25 cellular contexts compared by ENCODE assay signal in the genomic region with DNA sequence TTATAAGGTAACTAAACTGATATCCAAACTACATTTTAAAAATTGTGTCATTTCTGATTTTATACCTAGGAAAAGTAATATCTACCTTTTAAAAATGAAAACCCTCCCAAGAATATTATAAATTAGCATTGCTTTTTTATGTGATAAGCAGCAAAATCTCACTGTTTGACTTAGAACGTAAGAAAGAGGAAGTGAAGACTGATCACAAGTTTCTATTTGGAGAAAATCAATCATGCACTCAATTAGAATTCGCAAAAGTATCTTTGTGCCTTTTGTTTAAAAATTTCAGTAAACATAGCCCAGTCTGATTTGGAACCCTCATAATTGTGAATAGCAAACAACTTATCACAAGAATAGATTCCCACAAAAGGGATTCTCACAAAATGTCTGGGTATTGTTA.
DNase-seq lines count a peak whose midpoint lies in the region; ATAC-seq and TF ChIP-seq lines count a peak whose summit lies in the region.
"Had no signal": no experiment of that assay in that cellular context is flagged by ENCODE, and none has a peak within 500 bp of the region (broad histone marks: within the 10 kb centered on the region; RNA-seq: fewer than 3 reads in every experiment).

No MANE protein-coding gene starts in this region.

- H3K9me3 Mint-ChIP-seq in activated T-helper 2 cell treated with anti-CD3 and anti-CD28 coated beads, Interferon-gamma antibody, Interleukin-2, Interleukin-4, amounts not matched to agents 10 μg/mL and 5 μg/mL and 100 μg/mL, durations not matched to agents 14 hours and 24 hours and 36 hours: no peaks in the 10 kb centered on the region
- H3K9me3 Mint-ChIP-seq: activated CD8-positive, alpha-beta T cell treated with anti-CD3 and anti-CD28 coated beads for 36 hours; activated T-cell treated with anti-CD3 and anti-CD28 coated beads, Interleukin-2, amount 50 U/mL, for 4 hours; T-helper 1 cell treated with Interleukin-12 subunit alpha and Interleukin-12 subunit beta and Interleukin-4 antibody, amounts not matched to agents 30 μg/mL and 1 μg/mL, for 36 hours had no signal

- intact Hi-C loops in activated T-helper 2 cell treated with anti-CD3 and anti-CD28 coated beads, Interferon-gamma antibody, Interleukin-2, Interleukin-4, amounts not matched to agents 10 μg/mL and 5 μg/mL and 100 μg/mL, durations not matched to agents 14 hours and 24 hours and 36 hours (cut with micrococcal nuclease): no loop called here

- H3K4me1 Mint-ChIP-seq in activated T-helper 2 cell treated with anti-CD3 and anti-CD28 coated beads, Interferon-gamma antibody, Interleukin-2, Interleukin-4, amounts not matched to agents 10 μg/mL and 5 μg/mL and 100 μg/mL, durations not matched to agents 14 hours and 24 hours and 36 hours (ENCODE audit: low read depth): no peaks in the 10 kb centered on the region
- H3K4me1 Mint-ChIP-seq: activated naive CD8-positive, alpha-beta T cell treated with anti-CD3 and anti-CD28 coated beads for 36 hours had no signal

- H3K4me1 ChIP-seq in suprapubic skin: no peaks in the 10 kb centered on the region
- H3K4me1 ChIP-seq: HAP-1, right atrium auricular region, tibial artery had no signal

- no peak for TF ChIP-seq POLR2A in suprapubic skin (IDR thresholded peaks at IDR 0.05)

- H3K27me3 ChIP-seq in suprapubic skin: no peaks in the 10 kb centered on the region
- H3K27me3 ChIP-seq: hepatocyte, right atrium auricular region, tibial artery had no signal

- no peaks in the 10 kb centered on the region for H3K9me3 ChIP-seq in suprapubic skin
- H3K9me3 ChIP-seq: HAP-1, right atrium auricular region, tibial artery had no signal

- TF ChIP-seq EP300 in suprapubic skin (IDR thresholded peaks at IDR 0.05): no peak

- DNase-seq in GM10248 (ENCODE audit: extremely low spot score): peak; percentile 18
- no peak for DNase-seq in NCI-H2227 (lab: John Stamatoyannopoulos, UW; ENCODE audit: unreplicated experiment)
- DNase-seq in activated T-helper 2 cell treated with anti-CD3 and anti-CD28 coated beads, Interferon-gamma antibody, Interleukin-2, Interleukin-4, amounts not matched to agents 10 μg/mL and 5 μg/mL and 100 μg/mL, durations not matched to agents 14 hours and 24 hours and 36 hours (ENCODE audit: low spot score): no peak
- DNase-seq in suprapubic skin (ENCODE audit: low spot score in 2 of 2): no peak
- DNase-seq: activated CD8-positive, alpha-beta T cell treated with anti-CD3 and anti-CD28 coated beads for 36 hours; activated naive CD8-positive, alpha-beta T cell treated with anti-CD3 and anti-CD28 coated beads for 36 hours; activated T-cell treated with anti-CD3 and anti-CD28 coated beads, Interleukin-2, amount 50 U/mL, for 4 hours; cortex of kidney; islet precursor cell; KBM-7; NCI-H1048; NCI-H524; stimulated activated naive CD4-positive, alpha-beta T cell; tibial artery; WERI-Rb-1 had no signal

- POLR2A ChIA-PET in GM10248 (lab: Yijun Ruan, JAX): no interaction called here

- no peak overlapping the region for H3K4me3 Mint-ChIP-seq in activated T-helper 2 cell treated with anti-CD3 and anti-CD28 coated beads, Interferon-gamma antibody, Interleukin-2, Interleukin-4, amounts not matched to agents 10 μg/mL and 5 μg/mL and 100 μg/mL, durations not matched to agents 14 hours and 24 hours and 36 hours (ENCODE audit: low read depth)
- H3K4me3 Mint-ChIP-seq: activated CD8-positive, alpha-beta T cell treated with anti-CD3 and anti-CD28 coated beads for 36 hours; activated naive CD8-positive, alpha-beta T cell treated with anti-CD3 and anti-CD28 coated beads for 36 hours; activated T-cell treated with anti-CD3 and anti-CD28 coated beads, Interleukin-2, amount 50 U/mL, for 4 hours; brain; T-helper 1 cell treated with Interleukin-12 subunit alpha and Interleukin-12 subunit beta and Interleukin-4 antibody, amounts not matched to agents 30 μg/mL and 1 μg/mL, for 36 hours had no signal

- no peaks in the 10 kb centered on the region for H3K36me3 ChIP-seq in suprapubic skin
- H3K36me3 ChIP-seq: HAP-1, right atrium auricular region, tibial artery, WERI-Rb-1 had no signal

- WGBS in suprapubic skin: 82% methylated on average over 2 of the region's 2 CpGs

- CTCF ChIA-PET in GM10248 (lab: Yijun Ruan, JAX): no interaction called here

- ATAC-seq in GM18909 (IDR thresholded peaks at IDR 0.05; ENCODE audit: poor library complexity, unreplicated experiment) (peak; percentile 81), GM21717 (IDR thresholded peaks at IDR 0.05; ENCODE audit: unreplicated experiment) (peak; percentile 61), HG03342 (IDR thresholded peaks at IDR 0.05; ENCODE audit: unreplicated experiment) (peak; percentile 84), HG02759 (IDR thresholded peaks at IDR 0.05; ENCODE audit: unreplicated experiment) (no peak)
- ATAC-seq: activated CD8-positive, alpha-beta T cell treated with anti-CD3 and anti-CD28 coated beads for 36 hours; activated T-cell treated with anti-CD3 and anti-CD28 coated beads, Interleukin-2, amount 50 U/mL, for 4 hours; Right ventricle myocardium inferior had no signal

- TF ChIP-seq CTCF in GM10248 (IDR thresholded peaks at IDR 0.05; ENCODE audit: control extremely low read depth, extremely low read depth, low read depth, missing control alignments): no peak
- no peak for TF ChIP-seq CTCF in suprapubic skin (IDR thresholded peaks at IDR 0.05)

- H3K27me3 Mint-ChIP-seq in activated T-helper 2 cell treated with anti-CD3 and anti-CD28 coated beads, Interferon-gamma antibody, Interleukin-2, Interleukin-4, amounts not matched to agents 10 μg/mL and 5 μg/mL and 100 μg/mL, durations not matched to agents 14 hours and 24 hours and 36 hours (ENCODE audit: low read depth): no peaks in the 10 kb centered on the region
- H3K27me3 Mint-ChIP-seq: activated CD8-positive, alpha-beta T cell treated with anti-CD3 and anti-CD28 coated beads for 36 hours; activated naive CD8-positive, alpha-beta T cell treated with anti-CD3 and anti-CD28 coated beads for 36 hours; brain had no signal

- H3K4me3 ChIP-seq in suprapubic skin: no peak overlapping the region
- H3K4me3 ChIP-seq: HAP-1, hepatocyte, right atrium auricular region, tibial artery had no signal

- H3K36me3 Mint-ChIP-seq in activated T-helper 2 cell treated with anti-CD3 and anti-CD28 coated beads, Interferon-gamma antibody, Interleukin-2, Interleukin-4, amounts not matched to agents 10 μg/mL and 5 μg/mL and 100 μg/mL, durations not matched to agents 14 hours and 24 hours and 36 hours (ENCODE audit: low read depth): no peaks in the 10 kb centered on the region
- H3K36me3 Mint-ChIP-seq: activated naive CD8-positive, alpha-beta T cell treated with anti-CD3 and anti-CD28 coated beads for 36 hours had no signal

- H3K27ac ChIP-seq in suprapubic skin: no peak overlapping the region
- H3K27ac ChIP-seq: hepatocyte, right atrium auricular region, tibial artery, WERI-Rb-1 had no signal

- no peak overlapping the region for H3K27ac Mint-ChIP-seq in activated T-helper 2 cell treated with anti-CD3 and anti-CD28 coated beads, Interferon-gamma antibody, Interleukin-2, Interleukin-4, amounts not matched to agents 10 μg/mL and 5 μg/mL and 100 μg/mL, durations not matched to agents 14 hours and 24 hours and 36 hours
- H3K27ac Mint-ChIP-seq: activated CD8-positive, alpha-beta T cell treated with anti-CD3 and anti-CD28 coated beads for 36 hours; activated naive CD8-positive, alpha-beta T cell treated with anti-CD3 and anti-CD28 coated beads for 36 hours; T-helper 1 cell treated with Interleukin-12 subunit alpha and Interleukin-12 subunit beta and Interleukin-4 antibody, amounts not matched to agents 30 μg/mL and 1 μg/mL, for 36 hours had no signal
